ENCODE assay signal across 8 cellular contexts in the genomic region with DNA sequence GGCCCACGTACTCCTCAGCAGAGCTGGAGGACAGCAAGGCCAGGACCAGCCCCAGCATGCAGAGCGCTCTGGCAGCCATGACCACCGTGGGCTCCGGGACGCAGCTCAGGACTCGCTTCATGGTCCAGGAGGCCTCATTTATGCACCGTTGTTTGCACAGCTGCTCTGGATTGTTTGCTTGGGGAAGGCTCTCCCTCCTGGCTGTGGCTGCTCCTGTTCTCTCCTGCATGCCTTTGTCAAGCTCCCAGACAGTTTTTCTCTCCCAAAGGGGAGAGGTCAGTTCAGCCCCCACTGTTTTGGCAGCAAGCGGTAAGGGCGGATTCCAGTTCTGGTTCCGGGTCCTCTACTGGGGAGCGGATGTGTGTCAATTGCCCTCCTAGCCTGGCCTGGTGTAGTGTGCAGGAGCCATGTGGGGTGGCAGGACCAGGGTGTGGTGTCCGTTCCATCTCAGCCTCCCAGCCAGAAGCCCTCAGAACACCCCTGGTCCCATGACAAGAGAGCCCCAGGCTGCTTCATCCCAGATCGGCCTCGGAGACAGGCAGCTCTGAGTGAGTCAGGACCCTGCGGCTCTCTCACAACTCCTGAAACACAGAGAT. TPM values are rescaled to one million over a fixed set of nuclear protein-coding genes. Genes with fewer than 3 reads are reported as not detected.
DNase-seq lines count a peak whose midpoint lies in the region; TF ChIP-seq lines count a peak whose summit lies in the region.

A gene with protein sequence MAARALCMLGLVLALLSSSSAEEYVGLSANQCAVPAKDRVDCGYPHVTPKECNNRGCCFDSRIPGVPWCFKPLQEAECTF (minus strand): TSS at position 114 of the 596 bp plus-strand sequence. CDS start 35 bp downstream, at position 79.

- H3K36me3 Mint-ChIP-seq in endodermal cell (ENCODE audit: low read depth) = no peaks in the 10 kb centered on the region
- no peaks in the 10 kb centered on the region for H3K36me3 Mint-ChIP-seq in activated T-helper 2 cell treated with anti-CD3 and anti-CD28 coated beads, Interferon-gamma antibody, Interleukin-2, Interleukin-4, amounts not matched to agents 10 μg/mL and 5 μg/mL and 100 μg/mL, durations not matched to agents 14 hours and 24 hours and 36 hours (ENCODE audit: low read depth)

- peak within 1 kb of the TSS; percentile 16 for H3K27ac Mint-ChIP-seq in endodermal cell
- H3K27ac Mint-ChIP-seq in activated T-helper 2 cell treated with anti-CD3 and anti-CD28 coated beads, Interferon-gamma antibody, Interleukin-2, Interleukin-4, amounts not matched to agents 10 μg/mL and 5 μg/mL and 100 μg/mL, durations not matched to agents 14 hours and 24 hours and 36 hours = no peak within 1 kb of the TSS

- H3K9me3 ChIP-seq in endodermal cell (ENCODE audit: control insufficient read depth, low read length) = no peaks in the 10 kb centered on the region

- peaks cover 3% of the 10 kb centered on the region for H3K27me3 Mint-ChIP-seq in endodermal cell (ENCODE audit: insufficient read depth)
- no peaks in the 10 kb centered on the region for H3K27me3 Mint-ChIP-seq in activated T-helper 2 cell treated with anti-CD3 and anti-CD28 coated beads, Interferon-gamma antibody, Interleukin-2, Interleukin-4, amounts not matched to agents 10 μg/mL and 5 μg/mL and 100 μg/mL, durations not matched to agents 14 hours and 24 hours and 36 hours (ENCODE audit: low read depth)

- H3K27me3 ChIP-seq in endodermal cell (ENCODE audit: control insufficient read depth, insufficient read depth, low read length, poor library complexity, severe bottlenecking) = peaks cover 2% of the 10 kb centered on the region

- no peaks in the 10 kb centered on the region for H3K9me3 Mint-ChIP-seq in endodermal cell
- H3K9me3 Mint-ChIP-seq in activated T-helper 2 cell treated with anti-CD3 and anti-CD28 coated beads, Interferon-gamma antibody, Interleukin-2, Interleukin-4, amounts not matched to agents 10 μg/mL and 5 μg/mL and 100 μg/mL, durations not matched to agents 14 hours and 24 hours and 36 hours = no peaks in the 10 kb centered on the region

- peaks cover 13% of the 10 kb centered on the region for H3K4me1 ChIP-seq in endodermal cell (ENCODE audit: control insufficient read depth, insufficient read depth, low read length)

- WGBS in endodermal cell (ENCODE audit: insufficient coverage in 1 of 2, insufficient read length in 1 of 2), 2 experiments = 78 to 89% methylated on average over 11 to 15 of the region's 15 CpGs

- no peak within 1 kb of the TSS for H3K4me3 Mint-ChIP-seq in endodermal cell
- no peak within 1 kb of the TSS for H3K4me3 Mint-ChIP-seq in activated T-helper 2 cell treated with anti-CD3 and anti-CD28 coated beads, Interferon-gamma antibody, Interleukin-2, Interleukin-4, amounts not matched to agents 10 μg/mL and 5 μg/mL and 100 μg/mL, durations not matched to agents 14 hours and 24 hours and 36 hours (ENCODE audit: low read depth)

- no peak within 1 kb of the TSS for H3K27ac ChIP-seq in endodermal cell (ENCODE audit: low read depth, low read length)

- no peak for TF ChIP-seq CTCF in endodermal cell (conservative IDR thresholded peaks at IDR 0.05)

- intact Hi-C loops in posterior vena cava (cut with DNase I) = no loop called here
- intact Hi-C loops in activated T-helper 2 cell treated with anti-CD3 and anti-CD28 coated beads, Interferon-gamma antibody, Interleukin-2, Interleukin-4, amounts not matched to agents 10 μg/mL and 5 μg/mL and 100 μg/mL, durations not matched to agents 14 hours and 24 hours and 36 hours (cut with micrococcal nuclease) = loop anchor here (10.0 kb wide), 1 partner anchor 219 kb away; no protein-coding TSS in a partner anchor

- no peak within 1 kb of the TSS for H3K9ac ChIP-seq in endodermal cell (ENCODE audit: extremely low read depth, low read length, poor library complexity, severe bottlenecking)

- peaks cover 30% of the 10 kb centered on the region for H3K4me1 Mint-ChIP-seq in endodermal cell
- peaks cover 5% of the 10 kb centered on the region for H3K4me1 Mint-ChIP-seq in activated T-helper 2 cell treated with anti-CD3 and anti-CD28 coated beads, Interferon-gamma antibody, Interleukin-2, Interleukin-4, amounts not matched to agents 10 μg/mL and 5 μg/mL and 100 μg/mL, durations not matched to agents 14 hours and 24 hours and 36 hours (ENCODE audit: low read depth)

- H3K36me3 ChIP-seq in endodermal cell (ENCODE audit: control insufficient read depth, insufficient read depth, low read length) = no peaks in the 10 kb centered on the region

- DNase-seq in HuH-7.5 (ENCODE audit: low spot score) (peak; percentile 46), NCI-H345 treated with DMSO at 0.1 percent for 48 hours (lab: John Stamatoyannopoulos, UW; ENCODE audit: unreplicated experiment) (peak; percentile 99), endodermal cell (no peak), posterior vena cava (ENCODE audit: low spot score) (no peak), globus pallidus (ENCODE audit: low spot score) (no peak), EL (no peak)
- no peak for DNase-seq in activated T-helper 2 cell treated with anti-CD3 and anti-CD28 coated beads, Interferon-gamma antibody, Interleukin-2, Interleukin-4, amounts not matched to agents 10 μg/mL and 5 μg/mL and 100 μg/mL, durations not matched to agents 14 hours and 24 hours and 36 hours (ENCODE audit: low spot score)
- no peak for DNase-seq in stimulated activated naive CD4-positive, alpha-beta T cell (lab: John Stamatoyannopoulos, UW)

- H3K4me3 ChIP-seq in endodermal cell (ENCODE audit: low read length) = no peak within 1 kb of the TSS

RNA-seq across cellular contexts. Expression of the gene that starts here (rescaled TPM):
- 1 to 10 TPM in 1 of 2 donors, not detected in 1; 5.5 TPM for total RNA-seq in endodermal cell
- 1.2 TPM for polyA plus RNA-seq in endodermal cell (2013, experiment 1 of 2)
- polyA plus RNA-seq in endodermal cell (2013, experiment 2 of 2) = 1.7 TPM
- total RNA-seq in posterior vena cava = 10 to 100 TPM; 21.1 to 24.4 TPM
- not detected in 2 replicates for total RNA-seq in activated T-helper 2 cell treated with anti-CD3 and anti-CD28 coated beads, Interferon-gamma antibody, Interleukin-2, Interleukin-4, amounts not matched to agents 10 μg/mL and 5 μg/mL and 100 μg/mL, durations not matched to agents 14 hours and 24 hours and 36 hours

Comparison
In these comparisons a context has a peak if more than half of its experiments do, and no peak if none do; other contexts are left out.
1. DNase-seq: peak in HuH-7.5 (single experiment) and NCI-H345 treated with DMSO at 0.1 percent for 48 hours (single experiment); none in endodermal cell (single experiment), posterior vena cava (single experiment), activated T-helper 2 cell treated with anti-CD3 and anti-CD28 coated beads, Interferon-gamma antibody, Interleukin-2, Interleukin-4, amounts not matched to agents 10 μg/mL and 5 μg/mL and 100 μg/mL, durations not matched to agents 14 hours and 24 hours and 36 hours (single experiment), stimulated activated naive CD4-positive, alpha-beta T cell (0 of 6), globus pallidus (single experiment) and EL (single experiment).